Comparison of ENCODE assay signal across 19 cellular contexts in genomic region chr2:58497189-58497588, GRCh38.
DNase-seq lines count a peak whose midpoint lies in the region; ATAC-seq and TF ChIP-seq lines count a peak whose summit lies in the region.
"Had no signal": no experiment of that assay in that cellular context is flagged by ENCODE, and none has a peak within 500 bp of the region (broad histone marks: within the 10 kb centered on the region; RNA-seq: fewer than 3 reads in every experiment).

No MANE protein-coding gene starts in this region.

- no peak overlapping the region for H3K27ac ChIP-seq in tibial nerve
- H3K27ac ChIP-seq: heart right ventricle, SK-N-MC had no signal

- H3K9me3 Mint-ChIP-seq in WTC11 (no peaks in the 10 kb centered on the region), Caco-2 (ENCODE audit: unreplicated experiment) (no peaks in the 10 kb centered on the region)
- H3K9me3 Mint-ChIP-seq: stimulated activated effector memory CD8-positive, alpha-beta T cell treated with anti-CD3 and anti-CD28 coated beads, Interleukin-12 subunit alpha, Interleukin-12 subunit beta, amount 100 ng/mL, for 72 hours had no signal

- peak overlapping the region; percentile 29 for H3K4me3 Mint-ChIP-seq in WTC11
- H3K4me3 Mint-ChIP-seq in Caco-2 (ENCODE audit: unreplicated experiment) = no peak overlapping the region
- H3K4me3 Mint-ChIP-seq: B cell; stimulated activated effector memory CD8-positive, alpha-beta T cell treated with anti-CD3 and anti-CD28 coated beads, Interleukin-12 subunit alpha, Interleukin-12 subunit beta, amount 100 ng/mL, for 72 hours had no signal

- no peak overlapping the region for H3K4me3 ChIP-seq in Caco-2 (ENCODE audit: low read depth, low read length)
- H3K4me3 ChIP-seq in tibial nerve = no peak overlapping the region
- H3K4me3 ChIP-seq: heart right ventricle, SK-N-MC had no signal

- intact Hi-C loops in Caco-2 (cut with micrococcal nuclease; ENCODE audit: unreplicated experiment) = no loop called here

- H3K4me1 ChIP-seq in Caco-2 = no peaks in the 10 kb centered on the region
- no peaks in the 10 kb centered on the region for H3K4me1 ChIP-seq in tibial nerve
- H3K4me1 ChIP-seq: heart right ventricle had no signal

- H3K36me3 Mint-ChIP-seq in WTC11 (no peaks in the 10 kb centered on the region), Caco-2 (ENCODE audit: insufficient read depth, unreplicated experiment) (no peaks in the 10 kb centered on the region)
- H3K36me3 Mint-ChIP-seq: stimulated activated effector memory CD8-positive, alpha-beta T cell treated with anti-CD3 and anti-CD28 coated beads, Interleukin-12 subunit alpha, Interleukin-12 subunit beta, amount 100 ng/mL, for 72 hours had no signal

- H3K27ac Mint-ChIP-seq in WTC11 (peak overlapping the region; percentile 98), Caco-2 (ENCODE audit: unreplicated experiment) (no peak overlapping the region)
- H3K27ac Mint-ChIP-seq: B cell; stimulated activated effector memory CD8-positive, alpha-beta T cell treated with anti-CD3 and anti-CD28 coated beads, Interleukin-12 subunit alpha, Interleukin-12 subunit beta, amount 100 ng/mL, for 72 hours had no signal

- ATAC-seq in WTC11 (peak; percentile 98), GM18868 (IDR thresholded peaks at IDR 0.05; ENCODE audit: unreplicated experiment) (no peak)
- ATAC-seq: heart right ventricle; left lobe of liver; Panc1; stimulated activated effector memory CD8-positive, alpha-beta T cell treated with anti-CD3 and anti-CD28 coated beads, Interleukin-12 subunit alpha, Interleukin-12 subunit beta, amount 100 ng/mL, for 72 hours had no signal

- no peak for TF ChIP-seq EP300 in tibial nerve (IDR thresholded peaks at IDR 0.05)

- no peaks in the 10 kb centered on the region; the same call in 1 of the 2 replicates for H3K27me3 Mint-ChIP-seq in WTC11 (ENCODE audit: low read depth)
- H3K27me3 Mint-ChIP-seq in Caco-2 (ENCODE audit: insufficient read depth, unreplicated experiment) = peaks cover 2% of the 10 kb centered on the region
- H3K27me3 Mint-ChIP-seq: B cell had no signal

- H3K36me3 ChIP-seq in Caco-2 (ENCODE audit: control insufficient read depth, insufficient read depth, low read length) (no peaks in the 10 kb centered on the region), tibial nerve (no peaks in the 10 kb centered on the region)
- H3K36me3 ChIP-seq: heart right ventricle had no signal

- CTCF ChIA-PET in WTC11 (lab: Charles Lee) (no interaction called here), Caco-2 (lab: Charles Lee) (no interaction called here)

- H3K9me3 ChIP-seq in Caco-2 (no peaks in the 10 kb centered on the region), tibial nerve (no peaks in the 10 kb centered on the region)
- H3K9me3 ChIP-seq: heart right ventricle had no signal

- peak; percentile 8 for DNase-seq in HK-2 (ENCODE audit: unreplicated experiment)
- DNase-seq in WTC11 (ENCODE audit: low spot score) = no peak
- peak; percentile 95 for DNase-seq in iPS DF 4.7 (ENCODE audit: extremely low read depth, low spot score)
- peak; percentile 95 for DNase-seq in renal cortical epithelial cell (ENCODE audit: low read depth)
- no peak for DNase-seq in dedifferentiated amniotic fluid mesenchymal stem cell (ENCODE audit: extremely low spot score)
- no peak for DNase-seq in Caco-2
- no peak for DNase-seq in tibial nerve (ENCODE audit: low spot score in 2 of 2)
- DNase-seq: activated CD4-positive, CD25-positive, alpha-beta regulatory T cell treated with anti-CD3 and anti-CD28 coated beads, Interleukin-2, amount 50 U/mL, for 72 hours; central memory CD4-positive, alpha-beta T cell; effector CD8-positive, alpha-beta T cell; heart right ventricle; NCI-H2081 treated with DMSO at 0.1 percent for 48 hours; NCI-H774 had no signal

- TF ChIP-seq POLR2A in tibial nerve (IDR thresholded peaks at IDR 0.05) = no peak

- H3K27me3 ChIP-seq in Caco-2 (replicated peaks; ENCODE audit: control insufficient read depth, insufficient read depth, low read length) (no peaks in the 10 kb centered on the region), tibial nerve (no peaks in the 10 kb centered on the region)

- WGBS in tibial nerve, 2 donors = 44 to 52% methylated on average over 3 of the region's 3 CpGs

- no TSS peak for BruUV-seq in Caco-2 (replicated peaks; lab: Mats Ljungman, UMichigan)

- H3K4me1 Mint-ChIP-seq in WTC11 (peaks cover 74% of the 10 kb centered on the region), Caco-2 (ENCODE audit: low read depth, unreplicated experiment) (no peaks in the 10 kb centered on the region)
- H3K4me1 Mint-ChIP-seq: B cell; stimulated activated effector memory CD8-positive, alpha-beta T cell treated with anti-CD3 and anti-CD28 coated beads, Interleukin-12 subunit alpha, Interleukin-12 subunit beta, amount 100 ng/mL, for 72 hours had no signal

- POLR2A ChIA-PET in WTC11 (lab: Charles Lee) (no interaction called here), Caco-2 (lab: Charles Lee) (no interaction called here)

- TF ChIP-seq CTCF in WTC11 (IDR thresholded peaks at IDR 0.05) (no peak), Caco-2 (IDR thresholded peaks at IDR 0.05; ENCODE audit: insufficient read depth in 1 of 2, low read depth in 1 of 2, low read length in 1 of 2, severe bottlenecking in 1 of 2, unreplicated experiment in 1 of 2) (no peak), tibial nerve (IDR thresholded peaks at IDR 0.05) (no peak)

TF ChIP-seq in WTC11, 78 proteins besides CTCF, POLR2A, EP300 and RAD21:
- TF ChIP-seq E2F4 (CRISPR knock-in tag; IDR thresholded peaks at IDR 0.05; ENCODE audit: borderline replicate concordance, low read depth) (no peak), E2F5 (CRISPR knock-in tag; IDR thresholded peaks at IDR 0.05) (no peak), USF2 (CRISPR knock-in tag; IDR thresholded peaks at IDR 0.05) (peak; percentile 55; the same call in 1 of the 2 replicates), ETV6 (CRISPR knock-in tag; IDR thresholded peaks at IDR 0.05) (peak; percentile 59; the same call in 1 of the 2 replicates), ZNF423 (CRISPR knock-in tag; IDR thresholded peaks at IDR 0.05) (peak; percentile 4; the same call in 1 of the 2 replicates), TEAD1 (CRISPR knock-in tag; IDR thresholded peaks at IDR 0.05) (peak; percentile 82; the same call in 1 of the 2 replicates), ZBTB21 (CRISPR knock-in tag; IDR thresholded peaks at IDR 0.05; ENCODE audit: borderline replicate concordance) (peak; percentile 67; the same call in 1 of the 2 replicates)
TF ChIP-seq in WTC11: peak in this region for 5.

Comparison
In these comparisons a context has a peak if more than half of its experiments do, and no peak if none do; other contexts are left out.
1. DNase-seq: peak in HK-2 (single experiment), iPS DF 4.7 (single experiment) and renal cortical epithelial cell (single experiment); none in WTC11 (single experiment), dedifferentiated amniotic fluid mesenchymal stem cell (single experiment), Caco-2 (0 of 2) and tibial nerve (0 of 2).